ENCODE assay signal across 13 cellular contexts in genomic region chr3:113117511-113118302, GRCh38.
DNase-seq lines count a peak whose midpoint lies in the region; ATAC-seq, FAIRE-seq and TF ChIP-seq lines count a peak whose summit lies in the region.
"Had no signal": no experiment of that assay in that cellular context is flagged by ENCODE, and none has a peak within 500 bp of the region (broad histone marks: within the 10 kb centered on the region; RNA-seq: fewer than 3 reads in every experiment).

No MANE protein-coding gene starts in this region.

- H3K4me3 ChIP-seq in fibroblast of pulmonary artery (replicated peaks; ENCODE audit: low read depth, low read length) = no peak overlapping the region
- no peak overlapping the region for H3K4me3 ChIP-seq in tibial nerve
- H3K4me3 ChIP-seq in CD8-positive, alpha-beta memory T cell (ENCODE audit: low read length) = no peak overlapping the region

- no peaks in the 10 kb centered on the region for H3K36me3 Mint-ChIP-seq in type B pancreatic cell
- H3K36me3 Mint-ChIP-seq in CD8-positive, alpha-beta memory T cell = no peaks in the 10 kb centered on the region

- POLR2A ChIA-PET in CD8-positive, alpha-beta memory T cell (lab: Charles Lee) = no interaction called here

- no peaks in the 10 kb centered on the region for H3K9me3 ChIP-seq in tibial nerve
- no peaks in the 10 kb centered on the region for H3K9me3 ChIP-seq in CD8-positive, alpha-beta memory T cell (ENCODE audit: low read length)

- H3K27me3 Mint-ChIP-seq in type B pancreatic cell = no peaks in the 10 kb centered on the region
- no peaks in the 10 kb centered on the region for H3K27me3 Mint-ChIP-seq in CD8-positive, alpha-beta memory T cell
- H3K27me3 Mint-ChIP-seq: central memory CD8-positive, alpha-beta T cell had no signal

- ATAC-seq in GM21528 (IDR thresholded peaks at IDR 0.05; ENCODE audit: low FRiP score, unreplicated experiment) = no peak

- no peak for TF ChIP-seq EP300 in tibial nerve (IDR thresholded peaks at IDR 0.05)

- peak; percentile 87 for DNase-seq in EH (ENCODE audit: low read depth)
- peak; percentile 15 for DNase-seq in RCC 7860 (ENCODE audit: low spot score)
- DNase-seq in fibroblast of pulmonary artery (ENCODE audit: low read depth) = peak; percentile 93
- peak; percentile 15 for DNase-seq in pulmonary artery endothelial cell (ENCODE audit: low read depth, low spot score)
- DNase-seq in type B pancreatic cell (ENCODE audit: extremely low spot score, unreplicated experiment) = no peak
- no peak for DNase-seq in tibial nerve (ENCODE audit: low spot score in 2 of 2)
- no peak for DNase-seq in CD8-positive, alpha-beta memory T cell
- DNase-seq: Calu3; stimulated activated CD4-positive, alpha-beta T cell treated with anti-CD3 and anti-CD28 coated beads, Interleukin-4, amount 100 ng/mL, for 1 hour had no signal

- 12% methylated on average over 1 of the region's 1 CpG for WGBS in tibial nerve, 2 donors

- no peak overlapping the region for H3K27ac Mint-ChIP-seq in type B pancreatic cell
- no peak overlapping the region for H3K27ac Mint-ChIP-seq in CD8-positive, alpha-beta memory T cell
- H3K27ac Mint-ChIP-seq: T-helper 2 cell treated with Interferon-gamma antibody and Interleukin-4, amounts not matched to agents 5 μg/mL and 100 μg/mL, for 36 hours had no signal

- no peak overlapping the region for H3K4me3 Mint-ChIP-seq in type B pancreatic cell
- H3K4me3 Mint-ChIP-seq in CD8-positive, alpha-beta memory T cell = no peak overlapping the region
- H3K4me3 Mint-ChIP-seq: central memory CD8-positive, alpha-beta T cell; neural crest cell; T-helper 2 cell treated with Interferon-gamma antibody and Interleukin-4, amounts not matched to agents 5 μg/mL and 100 μg/mL, for 36 hours had no signal

- H3K27me3 ChIP-seq in tibial nerve = no peaks in the 10 kb centered on the region
- no peaks in the 10 kb centered on the region for H3K27me3 ChIP-seq in CD8-positive, alpha-beta memory T cell (ENCODE audit: insufficient read depth, low read length, poor library complexity, severe bottlenecking)

- TF ChIP-seq CTCF in fibroblast of pulmonary artery (IDR thresholded peaks at IDR 0.05; ENCODE audit: low read length, missing control alignments) = no peak
- TF ChIP-seq CTCF in type B pancreatic cell (conservative IDR thresholded peaks at IDR 0.05) = no peak
- TF ChIP-seq CTCF in tibial nerve (IDR thresholded peaks at IDR 0.05) = no peak

- FAIRE-seq in RCC 7860 (lab: Jason Lieb, UNC) = no peak

- peaks cover 27% of the 10 kb centered on the region for H3K4me1 Mint-ChIP-seq in type B pancreatic cell (ENCODE audit: unreplicated experiment)
- H3K4me1 Mint-ChIP-seq in CD8-positive, alpha-beta memory T cell = no peaks in the 10 kb centered on the region
- H3K4me1 Mint-ChIP-seq: central memory CD8-positive, alpha-beta T cell had no signal

- H3K36me3 ChIP-seq in tibial nerve = no peaks in the 10 kb centered on the region
- H3K36me3 ChIP-seq in CD8-positive, alpha-beta memory T cell (ENCODE audit: insufficient read depth, low read length) = no peaks in the 10 kb centered on the region

- H3K9me3 Mint-ChIP-seq in type B pancreatic cell = no peaks in the 10 kb centered on the region
- H3K9me3 Mint-ChIP-seq in CD8-positive, alpha-beta memory T cell = no peaks in the 10 kb centered on the region
- H3K9me3 Mint-ChIP-seq: central memory CD8-positive, alpha-beta T cell; neural crest cell; T-helper 2 cell treated with Interferon-gamma antibody and Interleukin-4, amounts not matched to agents 5 μg/mL and 100 μg/mL, for 36 hours had no signal

- no peak for TF ChIP-seq POLR2A in tibial nerve (IDR thresholded peaks at IDR 0.05)

- H3K4me1 ChIP-seq in tibial nerve = peaks cover 0 to 17% (median 0%) of the 10 kb centered on the region in 4 donors
- no peaks in the 10 kb centered on the region for H3K4me1 ChIP-seq in CD8-positive, alpha-beta memory T cell (ENCODE audit: insufficient read depth, low read length)

- CTCF ChIA-PET in CD8-positive, alpha-beta memory T cell (lab: Charles Lee) = no interaction called here

- H3K27ac ChIP-seq in tibial nerve = peak overlapping the region in 2 of 4 donors; percentile 3 to 50
- no peak overlapping the region for H3K27ac ChIP-seq in CD8-positive, alpha-beta memory T cell (ENCODE audit: low read depth, low read length)

Comparison
In these comparisons a context has a peak if more than half of its experiments do, and no peak if none do; other contexts are left out.
1. DNase-seq: peak in EH (single experiment), RCC 7860 (single experiment), fibroblast of pulmonary artery (single experiment) and pulmonary artery endothelial cell (single experiment); none in type B pancreatic cell (single experiment), tibial nerve (0 of 2) and CD8-positive, alpha-beta memory T cell (0 of 5).